Comparison of ENCODE assay signal across 1 cellular context in the genomic region with DNA sequence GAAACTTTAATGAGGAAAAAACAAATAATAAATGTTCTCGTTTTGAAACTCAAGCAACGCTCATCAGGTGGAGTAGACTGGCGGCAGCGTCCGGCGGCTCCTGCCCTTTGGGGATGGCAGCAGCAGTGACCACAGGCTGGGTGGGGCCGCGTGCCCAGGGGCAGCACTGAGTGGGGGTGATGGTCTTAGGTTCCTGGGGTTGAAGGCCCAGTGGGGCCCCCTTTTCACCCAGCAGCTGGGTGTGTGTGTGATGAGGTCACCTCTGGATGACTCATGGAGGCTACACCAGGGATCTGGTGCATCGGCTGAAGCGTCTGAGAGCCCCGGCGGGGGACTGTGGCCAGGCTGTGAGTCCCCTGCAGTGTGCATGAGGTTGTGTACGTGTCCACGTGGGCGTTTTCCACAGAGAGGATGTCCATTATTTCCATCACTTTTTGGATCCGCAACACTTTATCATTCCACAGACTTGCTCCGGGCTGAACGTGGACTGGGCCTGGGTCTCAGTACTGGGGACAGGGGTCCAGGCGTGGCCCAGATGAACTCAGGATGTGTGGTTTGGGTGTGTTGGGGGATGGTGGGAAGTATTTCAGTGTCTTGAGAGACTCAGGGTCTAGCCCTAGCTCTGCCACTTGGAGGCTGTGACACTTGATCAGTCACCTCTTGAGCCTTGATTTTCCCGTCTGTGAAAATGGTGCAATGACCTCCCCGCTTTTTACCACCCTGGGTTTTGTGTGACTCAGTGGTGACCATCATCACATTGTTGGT.
TF ChIP-seq lines count a peak whose summit lies in the region.

No MANE protein-coding gene starts in this region.

TF ChIP-seq in HepG2, 621 proteins besides CTCF, POLR2A, EP300 and RAD21:
- TF ChIP-seq, protein P1, sequence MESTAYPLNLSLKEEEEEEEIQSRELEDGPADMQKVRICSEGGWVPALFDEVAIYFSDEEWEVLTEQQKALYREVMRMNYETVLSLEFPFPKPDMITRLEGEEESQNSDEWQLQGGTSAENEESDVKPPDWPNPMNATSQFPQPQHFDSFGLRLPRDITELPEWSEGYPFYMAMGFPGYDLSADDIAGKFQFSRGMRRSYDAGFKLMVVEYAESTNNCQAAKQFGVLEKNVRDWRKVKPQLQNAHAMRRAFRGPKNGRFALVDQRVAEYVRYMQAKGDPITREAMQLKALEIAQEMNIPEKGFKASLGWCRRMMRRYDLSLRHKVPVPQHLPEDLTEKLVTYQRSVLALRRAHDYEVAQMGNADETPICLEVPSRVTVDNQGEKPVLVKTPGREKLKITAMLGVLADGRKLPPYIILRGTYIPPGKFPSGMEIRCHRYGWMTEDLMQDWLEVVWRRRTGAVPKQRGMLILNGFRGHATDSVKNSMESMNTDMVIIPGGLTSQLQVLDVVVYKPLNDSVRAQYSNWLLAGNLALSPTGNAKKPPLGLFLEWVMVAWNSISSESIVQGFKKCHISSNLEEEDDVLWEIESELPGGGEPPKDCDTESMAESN (CRISPR knock-in tag; conservative IDR thresholded peaks at IDR 0.05): no peak
- no peak for TF ChIP-seq CCAR2 (optimal IDR thresholded peaks at IDR 0.05; ENCODE audit: low read depth, low read length)
- TF ChIP-seq, protein P2, sequence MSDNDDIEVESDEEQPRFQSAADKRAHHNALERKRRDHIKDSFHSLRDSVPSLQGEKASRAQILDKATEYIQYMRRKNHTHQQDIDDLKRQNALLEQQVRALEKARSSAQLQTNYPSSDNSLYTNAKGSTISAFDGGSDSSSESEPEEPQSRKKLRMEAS (IDR thresholded peaks at IDR 0.05): peak; percentile 14; the same call in 1 of the 2 replicates
- TF ChIP-seq ZNF121 (CRISPR knock-in tag; IDR thresholded peaks at IDR 0.05): no peak
- TF ChIP-seq SAP130 (CRISPR knock-in tag; IDR thresholded peaks at IDR 0.05; ENCODE audit: low read depth): 0 out of 2 replicates have a peak, but pooled peaks have one; percentile 8
- TF ChIP-seq, protein P3, sequence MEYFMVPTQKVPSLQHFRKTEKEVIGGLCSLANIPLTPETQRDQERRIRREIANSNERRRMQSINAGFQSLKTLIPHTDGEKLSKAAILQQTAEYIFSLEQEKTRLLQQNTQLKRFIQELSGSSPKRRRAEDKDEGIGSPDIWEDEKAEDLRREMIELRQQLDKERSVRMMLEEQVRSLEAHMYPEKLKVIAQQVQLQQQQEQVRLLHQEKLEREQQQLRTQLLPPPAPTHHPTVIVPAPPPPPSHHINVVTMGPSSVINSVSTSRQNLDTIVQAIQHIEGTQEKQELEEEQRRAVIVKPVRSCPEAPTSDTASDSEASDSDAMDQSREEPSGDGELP (IDR thresholded peaks at IDR 0.05; ENCODE audit: borderline replicate concordance, low read depth): peak; percentile 64; the same call in 1 of the 2 replicates
- TF ChIP-seq HNRNPL (IDR thresholded peaks at IDR 0.05; ENCODE audit: low read depth, low read length): 0 out of 2 replicates have a peak, but pooled peaks have one; percentile 40
- TF ChIP-seq JUND (CRISPR knock-in tag; IDR thresholded peaks at IDR 0.05): peak; percentile 49; the same call in 1 of the 2 replicates
- TF ChIP-seq, protein P4, sequence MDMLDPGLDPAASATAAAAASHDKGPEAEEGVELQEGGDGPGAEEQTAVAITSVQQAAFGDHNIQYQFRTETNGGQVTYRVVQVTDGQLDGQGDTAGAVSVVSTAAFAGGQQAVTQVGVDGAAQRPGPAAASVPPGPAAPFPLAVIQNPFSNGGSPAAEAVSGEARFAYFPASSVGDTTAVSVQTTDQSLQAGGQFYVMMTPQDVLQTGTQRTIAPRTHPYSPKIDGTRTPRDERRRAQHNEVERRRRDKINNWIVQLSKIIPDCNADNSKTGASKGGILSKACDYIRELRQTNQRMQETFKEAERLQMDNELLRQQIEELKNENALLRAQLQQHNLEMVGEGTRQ (IDR thresholded peaks at IDR 0.05; ENCODE audit: low read depth, low read length): no peak
- TF ChIP-seq, protein P4 (CRISPR knock-in tag; IDR thresholded peaks at IDR 0.05; ENCODE audit: borderline replicate concordance): no peak
- TF ChIP-seq ZNF136 (CRISPR knock-in tag; IDR thresholded peaks at IDR 0.05; ENCODE audit: low read depth): no peak
- 0 out of 2 replicates have a peak, but pooled peaks have one; percentile 20 for TF ChIP-seq SALL1 (CRISPR knock-in tag; IDR thresholded peaks at IDR 0.05)
- TF ChIP-seq, protein P5, sequence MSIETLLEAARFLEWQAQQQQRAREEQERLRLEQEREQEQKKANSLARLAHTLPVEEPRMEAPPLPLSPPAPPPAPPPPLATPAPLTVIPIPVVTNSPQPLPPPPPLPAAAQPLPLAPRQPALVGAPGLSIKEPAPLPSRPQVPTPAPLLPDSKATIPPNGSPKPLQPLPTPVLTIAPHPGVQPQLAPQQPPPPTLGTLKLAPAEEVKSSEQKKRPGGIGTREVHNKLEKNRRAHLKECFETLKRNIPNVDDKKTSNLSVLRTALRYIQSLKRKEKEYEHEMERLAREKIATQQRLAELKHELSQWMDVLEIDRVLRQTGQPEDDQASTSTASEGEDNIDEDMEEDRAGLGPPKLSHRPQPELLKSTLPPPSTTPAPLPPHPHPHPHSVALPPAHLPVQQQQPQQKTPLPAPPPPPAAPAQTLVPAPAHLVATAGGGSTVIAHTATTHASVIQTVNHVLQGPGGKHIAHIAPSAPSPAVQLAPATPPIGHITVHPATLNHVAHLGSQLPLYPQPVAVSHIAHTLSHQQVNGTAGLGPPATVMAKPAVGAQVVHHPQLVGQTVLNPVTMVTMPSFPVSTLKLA (IDR thresholded peaks at IDR 0.05): peak; percentile 51
- TF ChIP-seq, protein P6, sequence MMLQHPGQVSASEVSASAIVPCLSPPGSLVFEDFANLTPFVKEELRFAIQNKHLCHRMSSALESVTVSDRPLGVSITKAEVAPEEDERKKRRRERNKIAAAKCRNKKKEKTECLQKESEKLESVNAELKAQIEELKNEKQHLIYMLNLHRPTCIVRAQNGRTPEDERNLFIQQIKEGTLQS (CRISPR knock-in tag; IDR thresholded peaks at IDR 0.05): peak; percentile 85
- peak; percentile 90 for TF ChIP-seq FOSL2 (CRISPR knock-in tag; IDR thresholded peaks at IDR 0.05)
- TF ChIP-seq, protein P7, sequence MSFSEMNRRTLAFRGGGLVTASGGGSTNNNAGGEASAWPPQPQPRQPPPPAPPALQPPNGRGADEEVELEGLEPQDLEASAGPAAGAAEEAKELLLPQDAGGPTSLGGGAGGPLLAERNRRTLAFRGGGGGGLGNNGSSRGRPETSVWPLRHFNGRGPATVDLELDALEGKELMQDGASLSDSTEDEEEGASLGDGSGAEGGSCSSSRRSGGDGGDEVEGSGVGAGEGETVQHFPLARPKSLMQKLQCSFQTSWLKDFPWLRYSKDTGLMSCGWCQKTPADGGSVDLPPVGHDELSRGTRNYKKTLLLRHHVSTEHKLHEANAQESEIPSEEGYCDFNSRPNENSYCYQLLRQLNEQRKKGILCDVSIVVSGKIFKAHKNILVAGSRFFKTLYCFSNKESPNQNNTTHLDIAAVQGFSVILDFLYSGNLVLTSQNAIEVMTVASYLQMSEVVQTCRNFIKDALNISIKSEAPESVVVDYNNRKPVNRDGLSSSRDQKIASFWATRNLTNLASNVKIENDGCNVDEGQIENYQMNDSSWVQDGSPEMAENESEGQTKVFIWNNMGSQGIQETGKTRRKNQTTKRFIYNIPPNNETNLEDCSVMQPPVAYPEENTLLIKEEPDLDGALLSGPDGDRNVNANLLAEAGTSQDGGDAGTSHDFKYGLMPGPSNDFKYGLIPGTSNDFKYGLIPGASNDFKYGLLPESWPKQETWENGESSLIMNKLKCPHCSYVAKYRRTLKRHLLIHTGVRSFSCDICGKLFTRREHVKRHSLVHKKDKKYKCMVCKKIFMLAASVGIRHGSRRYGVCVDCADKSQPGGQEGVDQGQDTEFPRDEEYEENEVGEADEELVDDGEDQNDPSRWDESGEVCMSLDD (CRISPR knock-in tag; IDR thresholded peaks at IDR 0.05; ENCODE audit: borderline replicate concordance): peak; percentile 43; the same call in 1 of the 2 replicates
- peak; percentile 54 for TF ChIP-seq AGO2 (optimal IDR thresholded peaks at IDR 0.05; ENCODE audit: low read depth, low read length)
- TF ChIP-seq, protein P8, sequence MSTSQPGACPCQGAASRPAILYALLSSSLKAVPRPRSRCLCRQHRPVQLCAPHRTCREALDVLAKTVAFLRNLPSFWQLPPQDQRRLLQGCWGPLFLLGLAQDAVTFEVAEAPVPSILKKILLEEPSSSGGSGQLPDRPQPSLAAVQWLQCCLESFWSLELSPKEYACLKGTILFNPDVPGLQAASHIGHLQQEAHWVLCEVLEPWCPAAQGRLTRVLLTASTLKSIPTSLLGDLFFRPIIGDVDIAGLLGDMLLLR (CRISPR knock-in tag; IDR thresholded peaks at IDR 0.05): no peak
- TF ChIP-seq, protein P9, sequence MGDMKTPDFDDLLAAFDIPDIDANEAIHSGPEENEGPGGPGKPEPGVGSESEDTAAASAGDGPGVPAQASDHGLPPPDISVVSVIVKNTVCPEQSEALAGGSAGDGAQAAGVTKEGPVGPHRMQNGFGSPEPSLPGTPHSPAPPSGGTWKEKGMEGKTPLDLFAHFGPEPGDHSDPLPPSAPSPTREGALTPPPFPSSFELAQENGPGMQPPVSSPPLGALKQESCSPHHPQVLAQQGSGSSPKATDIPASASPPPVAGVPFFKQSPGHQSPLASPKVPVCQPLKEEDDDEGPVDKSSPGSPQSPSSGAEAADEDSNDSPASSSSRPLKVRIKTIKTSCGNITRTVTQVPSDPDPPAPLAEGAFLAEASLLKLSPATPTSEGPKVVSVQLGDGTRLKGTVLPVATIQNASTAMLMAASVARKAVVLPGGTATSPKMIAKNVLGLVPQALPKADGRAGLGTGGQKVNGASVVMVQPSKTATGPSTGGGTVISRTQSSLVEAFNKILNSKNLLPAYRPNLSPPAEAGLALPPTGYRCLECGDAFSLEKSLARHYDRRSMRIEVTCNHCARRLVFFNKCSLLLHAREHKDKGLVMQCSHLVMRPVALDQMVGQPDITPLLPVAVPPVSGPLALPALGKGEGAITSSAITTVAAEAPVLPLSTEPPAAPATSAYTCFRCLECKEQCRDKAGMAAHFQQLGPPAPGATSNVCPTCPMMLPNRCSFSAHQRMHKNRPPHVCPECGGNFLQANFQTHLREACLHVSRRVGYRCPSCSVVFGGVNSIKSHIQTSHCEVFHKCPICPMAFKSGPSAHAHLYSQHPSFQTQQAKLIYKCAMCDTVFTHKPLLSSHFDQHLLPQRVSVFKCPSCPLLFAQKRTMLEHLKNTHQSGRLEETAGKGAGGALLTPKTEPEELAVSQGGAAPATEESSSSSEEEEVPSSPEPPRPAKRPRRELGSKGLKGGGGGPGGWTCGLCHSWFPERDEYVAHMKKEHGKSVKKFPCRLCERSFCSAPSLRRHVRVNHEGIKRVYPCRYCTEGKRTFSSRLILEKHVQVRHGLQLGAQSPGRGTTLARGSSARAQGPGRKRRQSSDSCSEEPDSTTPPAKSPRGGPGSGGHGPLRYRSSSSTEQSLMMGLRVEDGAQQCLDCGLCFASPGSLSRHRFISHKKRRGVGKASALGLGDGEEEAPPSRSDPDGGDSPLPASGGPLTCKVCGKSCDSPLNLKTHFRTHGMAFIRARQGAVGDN (CRISPR knock-in tag; IDR thresholded peaks at IDR 0.05): peak; percentile 53
- TF ChIP-seq POLR2G (IDR thresholded peaks at IDR 0.05; ENCODE audit: low read depth, low read length): no peak
- TF ChIP-seq XRCC5 (optimal IDR thresholded peaks at IDR 0.05; ENCODE audit: low read length): peak; percentile 54
- TF ChIP-seq SRSF1 (optimal IDR thresholded peaks at IDR 0.05; ENCODE audit: low read depth, low read length): peak; percentile 52
